In genomic region chr9:113976915-113977314, GRCh38 we compare ENCODE assay signal across 9 cellular contexts.
"Had no signal": no experiment of that assay in that cellular context is flagged by ENCODE, and none has a peak within 500 bp of the region (broad histone marks: within the 10 kb centered on the region; RNA-seq: fewer than 3 reads in every experiment).

No MANE protein-coding gene starts in this region.

- ATAC-seq: HCT116, HepG2, K562 had no signal

- H3K9me3 Mint-ChIP-seq: HFFc6 had no signal

- H3K4me3 ChIP-seq: GM23248, HAP-1, K562 had no signal

- H3K4me3 Mint-ChIP-seq: HFFc6 had no signal

- H3K36me3 ChIP-seq: HAP-1 had no signal

- H3K9me3 ChIP-seq: HAP-1 had no signal

- H3K27ac Mint-ChIP-seq: HFFc6 had no signal

- DNase-seq: GM23248, GOT3, H7, HFFc6 had no signal

- H3K27ac ChIP-seq: GM23248, HL-60 had no signal

- H2AFZ ChIP-seq: GM23248 had no signal

- H3K9ac ChIP-seq: GM23248 had no signal

- H3K4me1 ChIP-seq: HAP-1 had no signal
